ENCODE assay signal across 20 cellular contexts in the genomic region with DNA sequence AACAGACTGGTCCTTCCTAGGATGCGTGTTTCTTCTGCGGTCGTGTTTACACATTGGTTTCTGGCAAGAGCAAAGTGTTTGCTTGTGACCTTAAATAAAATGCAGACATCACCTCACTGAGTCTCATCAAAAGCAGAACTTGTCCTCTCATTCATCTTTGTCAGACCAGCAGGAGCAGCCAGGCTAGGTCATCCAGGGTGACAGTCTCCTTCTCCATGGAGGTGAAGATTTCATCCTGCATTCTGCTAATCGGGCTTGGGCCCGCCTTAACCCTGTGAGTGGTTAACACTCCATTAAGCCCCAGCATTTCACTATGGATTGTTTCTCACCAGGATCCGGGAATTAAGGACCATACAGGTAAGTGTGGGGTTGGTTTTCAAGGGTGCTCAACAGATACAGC.
DNase-seq lines count a peak whose midpoint lies in the region; ATAC-seq and TF ChIP-seq lines count a peak whose summit lies in the region.
"Had no signal": no experiment of that assay in that cellular context is flagged by ENCODE, and none has a peak within 500 bp of the region (broad histone marks: within the 10 kb centered on the region; RNA-seq: fewer than 3 reads in every experiment).

No MANE protein-coding gene starts in this region.

- H3K4me3 Mint-ChIP-seq in CD14-positive monocyte: no peak overlapping the region

- no peaks in the 10 kb centered on the region for H3K36me3 ChIP-seq in HAP-1 (replicated peaks)
- H3K36me3 ChIP-seq: Peyer's patch had no signal

- no peak overlapping the region for H3K4me3 ChIP-seq in HAP-1
- H3K4me3 ChIP-seq: K562, Peyer's patch had no signal

- H3K9me3 Mint-ChIP-seq in CD14-positive monocyte: peaks cover 0 to 10% (median 2%) of the 10 kb centered on the region in 7 donors

- in situ Hi-C loops in HAP-1 (cut with MboI; ENCODE audit: low sequenced_read_pairs): no loop called here

- DNase-seq in NCI-H2107 (lab: John Stamatoyannopoulos, UW) (peak; percentile 22), NCI-H2107 treated with DMSO at 0.1 percent for 48 hours (lab: John Stamatoyannopoulos, UW; ENCODE audit: unreplicated experiment) (no peak), CD14-positive monocyte (ENCODE audit: low spot score) (peak; percentile 53), pons (ENCODE audit: low spot score) (peak; percentile 19), HAP-1 (ENCODE audit: low spot score in 2 of 2) (no peak), amygdala (lab: John Stamatoyannopoulos, UW) (no peak)
- DNase-seq: ACHN, C1 segment of cervical spinal cord, MM.1S, NCI-H1092, NCI-H2171 treated with DMSO at 0.1 percent for 48 hours, NCI-H446 treated with DMSO at 0.1 percent for 48 hours, NCI-H69, Peyer's patch had no signal

- peaks cover 0 to 3% (median 0%) of the 10 kb centered on the region in 3 donors for H3K27me3 Mint-ChIP-seq in CD14-positive monocyte (ENCODE audit: low read depth in 3 of 3)

- TF ChIP-seq CTCF in CD14-positive monocyte (IDR thresholded peaks at IDR 0.05): no peak
- no peak for TF ChIP-seq CTCF in VCaP (conservative IDR thresholded peaks at IDR 0.05)

- H3K4me1 Mint-ChIP-seq in CD14-positive monocyte: peaks cover 58% of the 10 kb centered on the region

- no peak for ATAC-seq in GM21381 (IDR thresholded peaks at IDR 0.05; ENCODE audit: unreplicated experiment)
- ATAC-seq: HepG2, K562 had no signal

- no peaks in the 10 kb centered on the region for H3K27me3 ChIP-seq in HAP-1 (ENCODE audit: low read depth)
- H3K27me3 ChIP-seq: Peyer's patch had no signal

- peak overlapping the region; percentile 23 for H3K27ac ChIP-seq in VCaP
- H3K27ac ChIP-seq: 22Rv1, HL-60, Peyer's patch had no signal

- no peaks in the 10 kb centered on the region for H3K4me1 ChIP-seq in HAP-1

- peak overlapping the region; percentile 51 to 100 (median 63) for H3K27ac Mint-ChIP-seq in CD14-positive monocyte

- H3K36me3 Mint-ChIP-seq in CD14-positive monocyte: peaks cover 14 to 16% of the 10 kb centered on the region in 2 donors

- no peaks in the 10 kb centered on the region for H3K9me3 ChIP-seq in HAP-1
- H3K9me3 ChIP-seq: Peyer's patch had no signal

- intact Hi-C loops in CD14-positive monocyte (cut with micrococcal nuclease): loop anchor here in 1 of 2 donors (10.0 kb wide), 1 partner anchor 61 kb away; the partner anchor contains the start of gene PID1

Comparison
In these comparisons a context has a peak if more than half of its experiments do, and no peak if none do; other contexts are left out.
1. DNase-seq: peak in NCI-H2107 (single experiment), CD14-positive monocyte (single experiment) and pons (single experiment); none in NCI-H2107 treated with DMSO at 0.1 percent for 48 hours (single experiment), HAP-1 (0 of 2) and amygdala (0 of 56).